28 cellular contexts compared by ENCODE assay signal in the genomic region with DNA sequence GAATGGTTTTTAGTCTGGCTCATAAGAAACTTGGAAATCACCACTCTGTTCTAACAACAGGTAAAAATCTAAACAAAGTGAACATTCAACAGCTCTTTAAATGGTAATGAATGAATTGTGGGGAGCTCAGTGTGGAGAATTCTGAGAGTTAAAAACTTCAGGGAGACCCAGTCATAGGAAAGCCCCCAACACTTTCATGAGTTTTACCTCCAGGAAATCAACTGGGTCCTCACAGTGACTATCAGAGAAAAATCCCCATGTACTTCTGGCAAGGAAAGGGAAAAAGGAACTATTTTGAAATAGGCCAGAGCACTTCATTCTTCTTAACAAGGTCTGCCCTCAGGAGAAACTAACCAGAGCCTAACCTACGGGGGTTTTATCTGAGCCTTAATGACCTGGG.
"Had no signal": no experiment of that assay in that cellular context is flagged by ENCODE, and none has a peak within 500 bp of the region (broad histone marks: within the 10 kb centered on the region; RNA-seq: fewer than 3 reads in every experiment).

No MANE protein-coding gene starts in this region.

- H3K36me3 Mint-ChIP-seq: activated naive CD8-positive, alpha-beta T cell treated with anti-CD3 and anti-CD28 coated beads, Interleukin-2, amount 10 ng/mL, durations not matched to agents 7 days and 5 days had no signal

- H3K9me3 ChIP-seq: adrenal gland, MG63 had no signal

- H3K4me1 ChIP-seq: adrenal gland had no signal

- H3K27ac ChIP-seq: adrenal gland had no signal

- H3K9me3 Mint-ChIP-seq: activated naive CD4-positive, alpha-beta T cell treated with anti-CD3 and anti-CD28 coated beads for 36 hours; T-helper 1 cell treated with Interleukin-12 subunit alpha and Interleukin-12 subunit beta and Interleukin-4 antibody, amounts not matched to agents 30 μg/mL and 1 μg/mL, for 36 hours had no signal

- DNase-seq: activated CD4-positive, alpha-beta T cell treated with anti-CD3 and anti-CD28 coated beads for 4 hours; activated CD8-positive, alpha-beta memory T cell treated with anti-CD3 and anti-CD28 coated beads, Interleukin-2, amount 50 U/mL, for 48 hours; activated CD8-positive, alpha-beta T cell treated with anti-CD3 and anti-CD28 coated beads, Interleukin-2, amount 10 ng/mL, durations not matched to agents 7 days and 5 days; activated effector memory CD4-positive, alpha-beta T cell treated with anti-CD3 and anti-CD28 coated beads, Interleukin-2, amount 50 U/mL, for 16 hours; activated naive CD4-positive, alpha-beta T cell treated with anti-CD3 and anti-CD28 coated beads for 36 hours; activated naive CD8-positive, alpha-beta T cell treated with anti-CD3 and anti-CD28 coated beads, Interleukin-2, amount 10 ng/mL, durations not matched to agents 7 days and 5 days; activated T-cell treated with anti-CD3 and anti-CD28 coated beads, Interleukin-2, amount 50 U/mL, for 1 hour; adrenal gland; anterior cingulate cortex; central memory CD4-positive, alpha-beta T cell; MG63; MV-4-11; NCI-H1092 treated with DMSO at 0.1 percent for 48 hours; NCI-H1417 treated with DMSO at 0.1 percent for 48 hours; NCI-H1694; NCI-H2029; NCI-H2107; NCI-H2171 treated with DMSO at 0.1 percent for 48 hours; NCI-H226; NCI-H510A; NCI-H526 treated with DMSO at 0.1 percent for 48 hours; NCI-H82; OCI-M1; RPMI8226 had no signal

- H3K36me3 ChIP-seq: adrenal gland, MG63 had no signal

- ATAC-seq: activated CD4-positive, CD25-positive, alpha-beta regulatory T cell treated with anti-CD3 and anti-CD28 coated beads, Interleukin-2, amount 50 U/mL, for 24 hours; activated CD8-positive, alpha-beta T cell treated with anti-CD3 and anti-CD28 coated beads, Interleukin-2, amount 10 ng/mL, durations not matched to agents 7 days and 5 days; Panc1; Right ventricle myocardium inferior had no signal

- H3K4me3 ChIP-seq: adrenal gland, MG63 had no signal

- H3K27me3 ChIP-seq: adrenal gland had no signal

- H3K27ac Mint-ChIP-seq: activated CD8-positive, alpha-beta T cell treated with anti-CD3 and anti-CD28 coated beads, Interleukin-2, amount 10 ng/mL, durations not matched to agents 7 days and 5 days; activated naive CD4-positive, alpha-beta T cell treated with anti-CD3 and anti-CD28 coated beads for 36 hours; activated naive CD8-positive, alpha-beta T cell treated with anti-CD3 and anti-CD28 coated beads, Interleukin-2, amount 10 ng/mL, durations not matched to agents 7 days and 5 days; T-helper 1 cell treated with Interleukin-12 subunit alpha and Interleukin-12 subunit beta and Interleukin-4 antibody, amounts not matched to agents 30 μg/mL and 1 μg/mL, for 36 hours had no signal
